ENCODE assay signal across 21 cellular contexts in the genomic region with DNA sequence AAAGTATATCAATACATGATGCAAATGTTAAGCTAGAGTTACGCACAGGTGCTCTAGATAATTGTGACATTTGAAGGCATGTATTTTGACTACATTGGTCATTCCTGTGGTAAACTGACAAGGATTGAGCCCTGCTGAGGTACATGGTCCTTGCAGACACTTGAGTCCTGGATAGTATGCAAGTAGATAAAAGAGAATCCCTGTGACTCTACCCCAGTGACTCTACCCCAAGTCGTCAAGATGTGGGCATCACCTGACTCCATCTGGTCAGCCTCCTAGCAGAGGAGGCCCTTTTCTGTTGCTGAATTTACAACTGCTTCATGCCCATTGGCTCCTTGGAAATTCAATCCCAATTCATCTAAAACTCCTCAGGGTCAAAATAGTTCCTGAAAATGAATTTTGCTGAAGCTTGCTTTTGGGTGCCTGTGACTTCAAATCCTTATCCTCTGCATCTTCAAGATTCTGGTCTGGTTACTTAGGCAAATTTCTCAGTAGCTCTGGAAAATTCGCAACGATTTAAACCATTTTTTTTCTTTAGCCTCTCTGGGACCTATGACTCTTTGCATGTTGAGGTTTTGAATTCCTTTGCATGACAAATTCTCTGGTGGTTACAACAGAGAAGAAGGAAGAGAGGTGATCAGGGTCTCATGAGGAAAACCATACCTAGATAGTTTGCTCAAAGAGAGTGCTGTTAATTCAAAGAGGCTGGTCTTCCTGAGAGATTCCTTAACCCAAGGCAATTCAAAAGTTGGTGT.
A peak's percentile ranks its signal among the peaks of the same experiment; 100 is the strongest.
DNase-seq lines count a peak whose midpoint lies in the region; ATAC-seq and TF ChIP-seq lines count a peak whose summit lies in the region.
"Had no signal": no experiment of that assay in that cellular context is flagged by ENCODE, and none has a peak within 500 bp of the region (broad histone marks: within the 10 kb centered on the region; RNA-seq: fewer than 3 reads in every experiment).

No MANE protein-coding gene starts in this region.

- peak; percentile 62 for DNase-seq in AG08395 (ENCODE audit: low spot score)
- DNase-seq in Daoy (ENCODE audit: low read depth) = peak; percentile 35
- DNase-seq in NCI-H526 (lab: John Stamatoyannopoulos, UW) = peak; percentile 59 to 64
- peak; percentile 13 for DNase-seq in fibroblast of villous mesenchyme (ENCODE audit: low read depth)
- DNase-seq in activated T-helper 2 cell treated with anti-CD3 and anti-CD28 coated beads, Interferon-gamma antibody, Interleukin-2, Interleukin-4, amounts not matched to agents 10 μg/mL and 5 μg/mL and 100 μg/mL, durations not matched to agents 14 hours and 24 hours and 36 hours (ENCODE audit: low spot score) = no peak
- DNase-seq in ureter (ENCODE audit: low spot score) = no peak
- no peak for DNase-seq in NCI-H2029 treated with DMSO at 0.1 percent for 48 hours (lab: John Stamatoyannopoulos, UW)
- no peak for DNase-seq in left cardiac atrium
- DNase-seq: AML-193; CD8-positive, alpha-beta memory T cell; H9; KBM-7; MM.1S; NCI-H1092 treated with DMSO at 0.1 percent for 48 hours; NCI-H146; NCI-H2081; NCI-H2171; NCI-H524 treated with DMSO at 0.1 percent for 48 hours; OCI-M1 had no signal

- peaks cover 6% of the 10 kb centered on the region for H3K4me1 Mint-ChIP-seq in activated T-helper 2 cell treated with anti-CD3 and anti-CD28 coated beads, Interferon-gamma antibody, Interleukin-2, Interleukin-4, amounts not matched to agents 10 μg/mL and 5 μg/mL and 100 μg/mL, durations not matched to agents 14 hours and 24 hours and 36 hours (ENCODE audit: low read depth)
- H3K4me1 Mint-ChIP-seq: H9 had no signal

- no peak overlapping the region for H3K27ac Mint-ChIP-seq in activated T-helper 2 cell treated with anti-CD3 and anti-CD28 coated beads, Interferon-gamma antibody, Interleukin-2, Interleukin-4, amounts not matched to agents 10 μg/mL and 5 μg/mL and 100 μg/mL, durations not matched to agents 14 hours and 24 hours and 36 hours
- H3K27ac Mint-ChIP-seq: H9 had no signal

- peaks cover 16% of the 10 kb centered on the region for H3K36me3 Mint-ChIP-seq in activated T-helper 2 cell treated with anti-CD3 and anti-CD28 coated beads, Interferon-gamma antibody, Interleukin-2, Interleukin-4, amounts not matched to agents 10 μg/mL and 5 μg/mL and 100 μg/mL, durations not matched to agents 14 hours and 24 hours and 36 hours (ENCODE audit: low read depth)

- TF ChIP-seq CTCF in fibroblast of villous mesenchyme (IDR thresholded peaks at IDR 0.05; ENCODE audit: insufficient read depth, low read depth, low read length) = no peak

- intact Hi-C loops in activated T-helper 2 cell treated with anti-CD3 and anti-CD28 coated beads, Interferon-gamma antibody, Interleukin-2, Interleukin-4, amounts not matched to agents 10 μg/mL and 5 μg/mL and 100 μg/mL, durations not matched to agents 14 hours and 24 hours and 36 hours (cut with micrococcal nuclease) = no loop called here
- intact Hi-C loops in left cardiac atrium (cut with DNase I) = no loop called here

- H3K4me3 Mint-ChIP-seq in activated T-helper 2 cell treated with anti-CD3 and anti-CD28 coated beads, Interferon-gamma antibody, Interleukin-2, Interleukin-4, amounts not matched to agents 10 μg/mL and 5 μg/mL and 100 μg/mL, durations not matched to agents 14 hours and 24 hours and 36 hours (ENCODE audit: low read depth) = no peak overlapping the region
- H3K4me3 Mint-ChIP-seq: CD8-positive, alpha-beta memory T cell; H9 had no signal

- ATAC-seq in left cardiac atrium = no peak
- ATAC-seq: A549, HepG2 had no signal

- H3K9me3 Mint-ChIP-seq in activated T-helper 2 cell treated with anti-CD3 and anti-CD28 coated beads, Interferon-gamma antibody, Interleukin-2, Interleukin-4, amounts not matched to agents 10 μg/mL and 5 μg/mL and 100 μg/mL, durations not matched to agents 14 hours and 24 hours and 36 hours = peaks cover 16% of the 10 kb centered on the region
- H3K9me3 Mint-ChIP-seq: H9 had no signal

- H3K4me3 ChIP-seq in fibroblast of villous mesenchyme (ENCODE audit: low read depth, low read length) = no peak overlapping the region
- H3K4me3 ChIP-seq: A549 had no signal

- H3K27me3 Mint-ChIP-seq in activated T-helper 2 cell treated with anti-CD3 and anti-CD28 coated beads, Interferon-gamma antibody, Interleukin-2, Interleukin-4, amounts not matched to agents 10 μg/mL and 5 μg/mL and 100 μg/mL, durations not matched to agents 14 hours and 24 hours and 36 hours (ENCODE audit: low read depth) = no peaks in the 10 kb centered on the region

Comparison
In these comparisons a context has a peak if more than half of its experiments do, and no peak if none do; other contexts are left out.
1. DNase-seq: peak in AG08395 (single experiment), Daoy (single experiment), NCI-H526 (2 of 2) and fibroblast of villous mesenchyme (single experiment); none in activated T-helper 2 cell treated with anti-CD3 and anti-CD28 coated beads, Interferon-gamma antibody, Interleukin-2, Interleukin-4, amounts not matched to agents 10 μg/mL and 5 μg/mL and 100 μg/mL, durations not matched to agents 14 hours and 24 hours and 36 hours (single experiment), ureter (single experiment), NCI-H2029 treated with DMSO at 0.1 percent for 48 hours (single experiment) and left cardiac atrium (single experiment).